1 cellular context compared by ENCODE assay signal in the genomic region with DNA sequence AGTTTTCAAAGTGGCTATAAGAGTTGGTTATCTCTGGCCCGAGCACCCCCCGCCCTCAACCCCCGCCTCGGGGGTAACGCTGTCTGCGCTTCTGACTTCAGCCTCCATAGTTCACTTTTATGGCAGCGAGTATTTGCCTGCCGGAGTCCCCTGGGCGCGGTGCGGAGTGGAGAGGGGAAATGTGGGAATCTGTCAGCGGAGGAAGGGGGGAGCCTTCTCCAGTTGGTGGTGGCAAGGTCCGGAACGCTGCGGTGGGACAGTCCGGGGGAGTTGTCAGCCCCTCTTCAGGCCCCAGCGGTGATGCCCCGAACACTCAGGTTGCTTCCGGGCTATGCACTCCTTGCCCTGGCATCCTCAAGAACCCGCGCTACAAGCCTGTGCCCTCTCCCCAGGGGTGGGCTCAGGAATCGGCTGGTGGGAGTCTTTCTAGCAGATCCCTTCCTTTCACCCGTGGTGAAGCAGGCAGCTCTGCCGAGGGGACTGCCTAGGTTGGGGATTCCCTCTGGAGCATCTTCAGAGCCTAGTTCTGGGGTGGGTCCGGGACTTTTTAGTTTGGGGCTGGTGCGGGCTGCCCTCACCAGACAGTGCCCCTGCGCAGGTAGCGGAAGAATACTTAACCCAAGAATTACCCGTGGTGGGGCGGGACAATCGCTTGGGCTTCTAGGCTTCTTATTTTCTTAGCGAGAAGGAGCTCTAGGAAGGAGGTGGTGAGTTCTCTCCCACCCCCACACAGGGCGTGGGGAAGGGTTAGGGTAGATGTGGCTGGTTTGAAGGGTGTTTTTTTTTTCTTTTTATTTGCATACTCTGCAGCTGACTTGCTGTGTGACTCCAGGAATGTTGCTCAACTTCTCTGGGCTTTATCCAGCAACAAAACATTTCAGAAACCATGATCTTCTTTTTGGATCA.
A peak's percentile ranks its signal among the peaks of the same experiment; 100 is the strongest.
TF ChIP-seq lines count a peak whose summit lies in the region.

No MANE protein-coding gene starts in this region.

TF ChIP-seq in HEK293, 187 proteins besides CTCF, POLR2A, EP300 and RAD21 (continued from another document):
- no peak for TF ChIP-seq ZNF560 (tag by site-specific recombination; IDR thresholded peaks at IDR 0.05; ENCODE audit: borderline replicate concordance)
- no peak for TF ChIP-seq ZNF645 (tag by site-specific recombination; IDR thresholded peaks at IDR 0.05)
- TF ChIP-seq ZNF398 (tag by site-specific recombination; IDR thresholded peaks at IDR 0.05) = peak; percentile 40
- peak; percentile 51; the same call in 1 of the 2 replicates for TF ChIP-seq PATZ1 (tag by site-specific recombination; IDR thresholded peaks at IDR 0.05)
- no peak for TF ChIP-seq ZNF280C (tag by site-specific recombination; IDR thresholded peaks at IDR 0.05)
- no peak for TF ChIP-seq ZNF112 (tag by site-specific recombination; IDR thresholded peaks at IDR 0.05)
- TF ChIP-seq, protein P1, sequence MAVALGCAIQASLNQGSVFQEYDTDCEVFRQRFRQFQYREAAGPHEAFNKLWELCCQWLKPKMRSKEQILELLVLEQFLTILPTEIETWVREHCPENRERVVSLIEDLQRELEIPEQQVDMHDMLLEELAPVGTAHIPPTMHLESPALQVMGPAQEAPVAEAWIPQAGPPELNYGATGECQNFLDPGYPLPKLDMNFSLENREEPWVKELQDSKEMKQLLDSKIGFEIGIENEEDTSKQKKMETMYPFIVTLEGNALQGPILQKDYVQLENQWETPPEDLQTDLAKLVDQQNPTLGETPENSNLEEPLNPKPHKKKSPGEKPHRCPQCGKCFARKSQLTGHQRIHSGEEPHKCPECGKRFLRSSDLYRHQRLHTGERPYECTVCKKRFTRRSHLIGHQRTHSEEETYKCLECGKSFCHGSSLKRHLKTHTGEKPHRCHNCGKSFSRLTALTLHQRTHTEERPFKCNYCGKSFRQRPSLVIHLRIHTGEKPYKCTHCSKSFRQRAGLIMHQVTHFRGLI (tag by site-specific recombination; IDR thresholded peaks at IDR 0.05) = peak; percentile 26; the same call in 1 of the 2 replicates
- no peak for TF ChIP-seq EGR2 (tag by site-specific recombination; IDR thresholded peaks at IDR 0.05; ENCODE audit: low read depth)
- no peak for TF ChIP-seq ZNF248 (tag by site-specific recombination; IDR thresholded peaks at IDR 0.05)
- TF ChIP-seq ZNF76 (tag by site-specific recombination; IDR thresholded peaks at IDR 0.05; ENCODE audit: borderline replicate concordance, low read depth) = 0 out of 2 replicates have a peak, but pooled peaks have one; percentile 21
- peak; percentile 29; the same call in 1 of the 2 replicates for TF ChIP-seq ZFHX2 (tag by site-specific recombination; conservative IDR thresholded peaks at IDR 0.05)
- TF ChIP-seq ZNF335 (tag by site-specific recombination; conservative IDR thresholded peaks at IDR 0.05) = peak; percentile 64
- 0 out of 2 replicates have a peak, but pooled peaks have one; percentile 13 for TF ChIP-seq ZNF768 (tag by site-specific recombination; IDR thresholded peaks at IDR 0.05)
- TF ChIP-seq ZNF114 (tag by site-specific recombination; IDR thresholded peaks at IDR 0.05) = no peak
- TF ChIP-seq ZNF785 (tag by site-specific recombination; IDR thresholded peaks at IDR 0.05) = no peak
